In the genomic region with DNA sequence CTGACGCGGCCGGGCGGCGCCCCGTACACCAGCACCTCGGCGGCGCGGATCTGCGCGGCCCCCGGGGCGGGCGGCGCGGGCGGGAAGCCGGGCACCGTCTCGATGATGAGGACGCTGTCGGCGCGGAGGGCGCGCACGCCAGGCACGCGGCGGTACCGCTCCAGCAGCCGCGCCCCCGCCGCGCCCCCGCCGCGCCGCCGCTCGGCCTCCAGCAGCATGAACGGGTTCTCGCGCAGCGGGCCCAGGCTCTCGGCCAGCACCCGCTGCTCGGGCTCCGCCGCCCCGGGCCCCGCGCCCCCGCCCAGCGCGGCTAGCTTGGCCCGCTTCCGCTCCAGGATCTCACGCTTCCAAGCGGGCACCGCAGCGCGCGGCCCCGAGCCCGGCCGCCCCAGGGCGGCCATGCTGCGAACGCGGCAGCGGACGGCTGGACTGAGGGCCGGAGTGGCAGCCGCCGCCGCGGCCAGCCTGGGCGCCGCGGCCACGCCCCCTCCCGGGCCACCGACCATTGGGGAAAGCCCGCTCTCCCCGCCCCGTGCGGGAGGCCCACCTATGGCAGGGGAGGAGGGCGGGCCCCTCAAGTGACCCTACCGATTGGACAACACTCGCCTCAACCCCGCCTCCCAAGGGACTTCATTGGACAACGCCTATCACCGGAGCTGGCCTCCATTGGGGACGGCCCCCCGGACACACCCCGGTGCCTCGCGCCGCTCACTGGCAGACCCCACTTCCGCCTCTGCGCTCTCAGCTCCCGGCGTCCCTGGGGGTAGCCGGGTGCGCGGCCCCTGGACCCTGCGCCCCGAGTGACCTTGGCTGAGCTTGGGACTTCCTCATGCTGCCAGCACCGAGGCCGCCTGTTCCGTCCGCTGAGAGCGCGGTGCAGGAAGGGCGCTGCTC, we compare ENCODE assay signal across 8 cellular contexts. TPM values are rescaled to one million over a fixed set of nuclear protein-coding genes. Genes with fewer than 3 reads are reported as not detected.
A peak's percentile ranks its signal among the peaks of the same experiment; 100 is the strongest.
DNase-seq lines count a peak whose midpoint lies in the region; ATAC-seq and TF ChIP-seq lines count a peak whose summit lies in the region.

A gene with protein sequence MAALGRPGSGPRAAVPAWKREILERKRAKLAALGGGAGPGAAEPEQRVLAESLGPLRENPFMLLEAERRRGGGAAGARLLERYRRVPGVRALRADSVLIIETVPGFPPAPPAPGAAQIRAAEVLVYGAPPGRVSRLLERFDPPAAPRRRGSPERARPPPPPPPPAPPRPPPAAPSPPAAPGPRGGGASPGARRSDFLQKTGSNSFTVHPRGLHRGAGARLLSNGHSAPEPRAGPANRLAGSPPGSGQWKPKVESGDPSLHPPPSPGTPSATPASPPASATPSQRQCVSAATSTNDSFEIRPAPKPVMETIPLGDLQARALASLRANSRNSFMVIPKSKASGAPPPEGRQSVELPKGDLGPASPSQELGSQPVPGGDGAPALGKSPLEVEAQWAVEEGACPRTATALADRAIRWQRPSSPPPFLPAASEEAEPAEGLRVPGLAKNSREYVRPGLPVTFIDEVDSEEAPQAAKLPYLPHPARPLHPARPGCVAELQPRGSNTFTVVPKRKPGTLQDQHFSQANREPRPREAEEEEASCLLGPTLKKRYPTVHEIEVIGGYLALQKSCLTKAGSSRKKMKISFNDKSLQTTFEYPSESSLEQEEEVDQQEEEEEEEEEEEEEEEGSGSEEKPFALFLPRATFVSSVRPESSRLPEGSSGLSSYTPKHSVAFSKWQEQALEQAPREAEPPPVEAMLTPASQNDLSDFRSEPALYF (minus strand): TSS at position 431 of the 894 bp plus-strand sequence. CDS start 30 bp downstream, at position 401.

- intact Hi-C loops in adrenal gland (cut with DNase I) (no loop called here), heart left ventricle (cut with DNase I) (loop anchor here in 1 of 10 donors (1.0 kb wide), 1 partner anchor 12 kb away; a partner anchor contains a TSS)

- TF ChIP-seq CTCF in GM12875 (IDR thresholded peaks at IDR 0.05; ENCODE audit: borderline replicate concordance, insufficient read depth, low read depth, low read length) (no peak), adrenal gland (IDR thresholded peaks at IDR 0.05) (peak in 1 of 6 experiments; percentile 14), heart left ventricle (IDR thresholded peaks at IDR 0.05) (peak in 1 of 12 donors; percentile 7), upper lobe of left lung (IDR thresholded peaks at IDR 0.05) (peak in 4 of 6 experiments; percentile 4 to 21 (median 15))

- peak within 1 kb of the TSS in 4 of 5 donors; percentile 52 to 90 (median 70) for H3K27ac ChIP-seq in adrenal gland
- peak within 1 kb of the TSS; percentile 48 to 99 (median 88) for H3K27ac ChIP-seq in heart left ventricle
- peak within 1 kb of the TSS; percentile 83 to 92 (median 86) for H3K27ac ChIP-seq in upper lobe of left lung

- H3K36me3 ChIP-seq in adrenal gland (replicated peaks in 1 of 2) (no peaks in the 10 kb centered on the region), heart left ventricle (no peaks in the 10 kb centered on the region), upper lobe of left lung (peaks cover 0 to 4% (median 0%) of the 10 kb centered on the region in 4 donors)

- H3K4me3 ChIP-seq in GM12875 (ENCODE audit: low read depth, low read length) (peak within 1 kb of the TSS; percentile 65), adrenal gland (peak within 1 kb of the TSS in 3 of 4 donors; percentile 27 to 91 (median 59)), heart left ventricle (peak within 1 kb of the TSS; percentile 23 to 94 (median 68)), upper lobe of left lung (peak within 1 kb of the TSS; percentile 52 to 94 (median 76))

- WGBS in adrenal gland, 4 donors = 0 to 13% (median 1%) methylated on average over 3 to 118 of the region's 118 CpGs
- WGBS in heart left ventricle, 4 donors = 1% methylated on average over 18 to 118 of the region's 118 CpGs
- 1% methylated on average over 33 of the region's 118 CpGs; no CpG with 5 or more reads in 1 of the 2 donors for WGBS in upper lobe of left lung, 2 donors

- TF ChIP-seq POLR2A in adrenal gland (IDR thresholded peaks at IDR 0.05) (peak; percentile 92 to 93), heart left ventricle (IDR thresholded peaks at IDR 0.05) (peak; percentile 80 to 85), upper lobe of left lung (IDR thresholded peaks at IDR 0.05) (peak in 3 of 4 donors; percentile 74 to 89 (median 83))

- no peaks in the 10 kb centered on the region for H3K27me3 ChIP-seq in adrenal gland
- H3K27me3 ChIP-seq in heart left ventricle = no peaks in the 10 kb centered on the region
- H3K27me3 ChIP-seq in upper lobe of left lung = no peaks in the 10 kb centered on the region

- peak; percentile 90 for ATAC-seq in HG02798 (IDR thresholded peaks at IDR 0.05; ENCODE audit: poor library complexity, unreplicated experiment)
- peak; percentile 97 to 99 (median 98) for ATAC-seq in heart left ventricle
- peak; percentile 98 for ATAC-seq in upper lobe of left lung (ENCODE audit: low FRiP score in 2 of 2)

- no peaks in the 10 kb centered on the region for H3K9me3 ChIP-seq in adrenal gland (replicated peaks in 1 of 3)
- no peaks in the 10 kb centered on the region for H3K9me3 ChIP-seq in heart left ventricle
- no peaks in the 10 kb centered on the region for H3K9me3 ChIP-seq in upper lobe of left lung

- peaks cover 15 to 59% of the 10 kb centered on the region in 2 donors for H3K4me1 ChIP-seq in adrenal gland (replicated peaks in 1 of 2)
- H3K4me1 ChIP-seq in heart left ventricle = peaks cover 10 to 88% (median 74%) of the 10 kb centered on the region in 12 donors
- peaks cover 35 to 87% (median 63%) of the 10 kb centered on the region in 4 donors for H3K4me1 ChIP-seq in upper lobe of left lung

- DNase-seq in NCI-H1436 (lab: John Stamatoyannopoulos, UW) (peak; percentile 100), T follicular helper cell (ENCODE audit: low read depth) (peak; percentile 96), adrenal gland (peak; percentile 99 to 100 (median 100)), heart left ventricle (peak; percentile 99 to 100 (median 100)), pons (ENCODE audit: low spot score) (peak; percentile 99), upper lobe of left lung (peak; percentile 99 to 100)

- TF ChIP-seq EP300 in upper lobe of left lung (IDR thresholded peaks at IDR 0.05) = peak in 1 of 4 donors; percentile 1

RNA-seq across cellular contexts. Expression of the gene that starts here (rescaled TPM):
- total RNA-seq in adrenal gland (10 to 100 TPM in 5 of 8 donors, 1 to 10 TPM in 3; 5.0 to 23.5 (median 11.0) TPM), heart left ventricle (10 to 100 TPM; 11.5 to 18.0 (median 16.6) TPM), upper lobe of left lung (10 to 100 TPM; 18.9 to 33.1 (median 27.1) TPM)
- polyA plus RNA-seq in adrenal gland (1 to 10 TPM; 1.4 to 7.6 (median 3.4) TPM), heart left ventricle (10 to 100 TPM; 12.5 to 16.7 TPM)

Comparison
In these comparisons a context has a peak if more than half of its experiments do, and no peak if none do; other contexts are left out.
1. Peak in every context shown above with its lines: DNase-seq, ATAC-seq, H3K4me3 ChIP-seq and H3K27ac ChIP-seq.